ENCODE assay signal across 17 cellular contexts in the genomic region with DNA sequence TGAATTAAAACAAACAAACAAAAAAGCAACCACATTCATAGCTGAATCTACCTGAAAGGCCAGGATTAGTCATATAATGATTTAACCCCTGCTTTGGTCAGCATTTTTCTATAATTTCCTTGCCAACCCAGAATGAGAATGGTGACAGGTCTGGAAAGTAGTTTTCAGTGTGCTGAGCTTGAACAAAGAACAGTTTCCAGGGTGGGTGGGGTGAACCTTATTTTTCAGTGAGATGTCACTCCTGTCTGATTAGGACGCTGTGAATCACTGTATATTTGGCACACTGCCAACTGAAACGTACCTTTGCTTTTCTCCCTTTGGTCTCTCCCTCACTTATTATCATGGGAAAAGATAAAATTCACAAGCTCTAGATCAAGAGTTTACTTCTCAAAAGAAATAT. TPM values are rescaled to one million over a fixed set of nuclear protein-coding genes. Genes with fewer than 3 reads are reported as not detected.
DNase-seq lines count a peak whose midpoint lies in the region; ATAC-seq, FAIRE-seq and TF ChIP-seq lines count a peak whose summit lies in the region.
"Had no signal": no experiment of that assay in that cellular context is flagged by ENCODE, and none has a peak within 500 bp of the region (broad histone marks: within the 10 kb centered on the region; RNA-seq: fewer than 3 reads in every experiment).

No MANE protein-coding gene starts in this region.

- H3K27me3 ChIP-seq in bronchial epithelial cell (ENCODE audit: control insufficient read depth, insufficient read depth, low read length) (no peaks in the 10 kb centered on the region), parathyroid adenoma (ENCODE audit: control insufficient read depth, insufficient read depth, low read length) (no peaks in the 10 kb centered on the region), H7 (ENCODE audit: control insufficient read depth, insufficient read depth, low read length) (no peaks in the 10 kb centered on the region)
- H3K27me3 ChIP-seq: ovary, SJCRH30 had no signal

- H3K4me3 ChIP-seq in bronchial epithelial cell (ENCODE audit: low read depth, low read length), result no peak overlapping the region
- H3K4me3 ChIP-seq in parathyroid adenoma (ENCODE audit: low read depth, low read length), result no peak overlapping the region
- H3K4me3 ChIP-seq in H7 (ENCODE audit: insufficient read depth, low read depth, low read length), result no peak overlapping the region
- H3K4me3 ChIP-seq: ovary, SJCRH30 had no signal

- no peak overlapping the region for H3K4me2 ChIP-seq in parathyroid adenoma (ENCODE audit: low read length)

- peak overlapping the region; percentile 2 for H2AFZ ChIP-seq in parathyroid adenoma

- H3K79me2 ChIP-seq in parathyroid adenoma, result no peaks in the 10 kb centered on the region

- peaks cover 14% of the 10 kb centered on the region for H3K4me1 ChIP-seq in parathyroid adenoma
- H3K4me1 ChIP-seq: SJCRH30 had no signal

- DNase-seq in NCI-H1417 (lab: John Stamatoyannopoulos, UW) (peak in 2 of 3 experiments; percentile 46 to 73), bronchial epithelial cell (ENCODE audit: low read depth) (peak; percentile 96), H7 (no peak), inferior parietal cortex (ENCODE audit: extremely low spot score) (no peak), 8988T (no peak)
- DNase-seq: activated CD4-positive, alpha-beta T cell treated with anti-CD3 and anti-CD28 coated beads, Interleukin-2, amount 50 U/mL, for 4 hours; activated T-cell treated with anti-CD3 and anti-CD28 coated beads, Interleukin-2, amount 50 U/mL, for 72 hours; amygdala; NCI-H187; NCI-H774; ovary; SJCRH30; stimulated activated CD4-positive, alpha-beta T cell treated with anti-CD3 and anti-CD28 coated beads, Interleukin-15, amount 100 ng/mL, for 24 hours had no signal

- no peak for TF ChIP-seq CTCF in bronchial epithelial cell (IDR thresholded peaks at IDR 0.05; ENCODE audit: insufficient read depth, low read length, severe bottlenecking)
- TF ChIP-seq CTCF in parathyroid adenoma (IDR thresholded peaks at IDR 0.05), result no peak

- peak; percentile 58 for ATAC-seq in GM19463 (IDR thresholded peaks at IDR 0.05; ENCODE audit: unreplicated experiment)
- ATAC-seq: activated T-cell treated with anti-CD3 and anti-CD28 coated beads, Interleukin-2, amount 50 U/mL, for 72 hours had no signal

- no peak overlapping the region for H3K27ac ChIP-seq in parathyroid adenoma
- H3K27ac ChIP-seq: ovary, SJCRH30 had no signal

- no peaks in the 10 kb centered on the region for H3K9me3 ChIP-seq in parathyroid adenoma (ENCODE audit: control insufficient read depth, low read length)
- H3K9me3 ChIP-seq: ovary, SJCRH30 had no signal

- no peak overlapping the region for H3K9ac ChIP-seq in parathyroid adenoma

- H3K36me3 ChIP-seq in bronchial epithelial cell (ENCODE audit: control insufficient read depth, insufficient read depth, low read length), result no peaks in the 10 kb centered on the region
- H3K36me3 ChIP-seq in parathyroid adenoma (ENCODE audit: control insufficient read depth, insufficient read depth, low read length), result no peaks in the 10 kb centered on the region
- H3K36me3 ChIP-seq in H7 (replicated peaks; ENCODE audit: control insufficient read depth, insufficient read depth, low read length), result no peaks in the 10 kb centered on the region
- H3K36me3 ChIP-seq: ovary, SJCRH30 had no signal

- FAIRE-seq in bronchial epithelial cell (lab: Jason Lieb, UNC), result no peak
- FAIRE-seq: endothelial cell of umbilical vein had no signal

RNA-seq across cellular contexts. Expression of gene DSC1, which starts 35.0 kb away (rescaled TPM):
- total RNA-seq in bronchial epithelial cell, result 0.38 TPM in 1 of 2 replicates, not detected in the other
- 0.04 TPM in 1 of 2 replicates, not detected in the other for total RNA-seq in H7 (2014; rRNA removed; shearing (Covaris generic))
- total RNA-seq: endothelial cell of umbilical vein, G401, SJCRH30 had no signal

Comparison
In these comparisons a context has a peak if more than half of its experiments do, and no peak if none do; other contexts are left out.
1. DNase-seq: peak in NCI-H1417 (2 of 3) and bronchial epithelial cell (single experiment); none in H7 (single experiment), inferior parietal cortex (single experiment) and 8988T (single experiment).